22 cellular contexts compared by ENCODE assay signal in the genomic region with DNA sequence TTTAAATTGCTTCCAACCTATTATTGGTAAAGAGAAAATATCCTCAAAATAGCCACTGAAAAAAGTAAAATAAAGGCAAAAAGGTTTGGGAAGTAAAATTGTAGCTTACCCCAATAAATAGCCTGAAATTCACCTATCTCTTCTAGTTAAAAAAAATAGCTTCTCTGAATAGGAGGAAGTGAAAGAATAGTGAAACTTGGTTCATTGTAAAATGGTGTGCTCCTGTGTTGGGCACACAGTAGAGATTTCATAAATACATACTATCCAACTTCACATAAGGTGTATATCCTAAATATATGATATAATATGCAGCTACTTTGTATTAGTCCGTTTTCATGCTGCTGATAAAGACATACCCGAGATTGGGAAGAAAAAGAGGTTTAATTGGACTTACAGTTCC.
"Had no signal": no experiment of that assay in that cellular context is flagged by ENCODE, and none has a peak within 500 bp of the region (broad histone marks: within the 10 kb centered on the region; RNA-seq: fewer than 3 reads in every experiment).

No MANE protein-coding gene starts in this region.

- H3K27me3 Mint-ChIP-seq: activated CD4-positive, alpha-beta T cell treated with anti-CD3 and anti-CD28 coated beads, Interleukin-2, amount 10 ng/mL, durations not matched to agents 7 days and 5 days; activated T-helper 17 cell treated with anti-CD3 and anti-CD28 coated beads, Interleukin-2, amount 50 U/mL, for 72 hours; brain; natural killer cell treated with Interleukin-12 subunit alpha and Interleukin-12 subunit beta and Interleukin-15 and Interleukin-18, amount 100 ng/mL, for 72 hours; stimulated activated naive CD8-positive, alpha-beta T cell treated with anti-CD3 and anti-CD28 coated beads, Interleukin-15, amount 100 ng/mL, for 72 hours had no signal

- H3K4me3 ChIP-seq: left ventricle myocardium inferior, pancreas, tibial nerve had no signal

- DNase-seq: activated CD4-positive, alpha-beta T cell treated with anti-CD3 and anti-CD28 coated beads, Interleukin-2, amount 10 ng/mL, durations not matched to agents 7 days and 5 days; activated CD8-positive, alpha-beta T cell treated with anti-CD3 and anti-CD28 coated beads, Interleukin-2, amount 10 ng/mL, durations not matched to agents 7 days and 5 days; activated T-cell treated with anti-CD3 and anti-CD28 coated beads, Interleukin-2, amount 50 U/mL, for 1 hour; aorta; caudate nucleus; effector memory CD4-positive, alpha-beta T cell; foreskin melanocyte; hippocampal formation; left ventricle myocardium inferior; midbrain; pancreas; right cardiac atrium; stimulated activated CD4-positive, alpha-beta T cell treated with anti-CD3 and anti-CD28 coated beads, Interleukin-4, amount 100 ng/mL, for 24 hours; stimulated activated naive CD8-positive, alpha-beta T cell treated with anti-CD3 and anti-CD28 coated beads, Interleukin-15, amount 100 ng/mL, for 72 hours; T-helper 9 cell had no signal

- H3K4me1 ChIP-seq: left ventricle myocardium inferior, pancreas, tibial nerve had no signal

- H3K9me3 ChIP-seq: pancreas, tibial nerve had no signal

- H3K4me3 Mint-ChIP-seq: activated CD4-positive, alpha-beta T cell treated with anti-CD3 and anti-CD28 coated beads, Interleukin-2, amount 10 ng/mL, durations not matched to agents 7 days and 5 days; activated CD8-positive, alpha-beta T cell treated with anti-CD3 and anti-CD28 coated beads, Interleukin-2, amount 10 ng/mL, durations not matched to agents 7 days and 5 days; activated T-helper 17 cell treated with anti-CD3 and anti-CD28 coated beads, Interleukin-2, amount 50 U/mL, for 72 hours; brain; natural killer cell treated with Interleukin-12 subunit alpha and Interleukin-12 subunit beta and Interleukin-15 and Interleukin-18, amount 100 ng/mL, for 72 hours; stimulated activated naive CD8-positive, alpha-beta T cell treated with anti-CD3 and anti-CD28 coated beads, Interleukin-15, amount 100 ng/mL, for 72 hours had no signal

- H3K4me1 Mint-ChIP-seq: activated CD4-positive, alpha-beta T cell treated with anti-CD3 and anti-CD28 coated beads, Interleukin-2, amount 10 ng/mL, durations not matched to agents 7 days and 5 days; activated T-helper 17 cell treated with anti-CD3 and anti-CD28 coated beads, Interleukin-2, amount 50 U/mL, for 72 hours; brain; stimulated activated naive CD8-positive, alpha-beta T cell treated with anti-CD3 and anti-CD28 coated beads, Interleukin-15, amount 100 ng/mL, for 72 hours had no signal

- H3K27ac Mint-ChIP-seq: activated CD4-positive, alpha-beta T cell treated with anti-CD3 and anti-CD28 coated beads, Interleukin-2, amount 10 ng/mL, durations not matched to agents 7 days and 5 days; activated CD8-positive, alpha-beta T cell treated with anti-CD3 and anti-CD28 coated beads, Interleukin-2, amount 10 ng/mL, durations not matched to agents 7 days and 5 days; activated naive CD4-positive, alpha-beta T cell treated with anti-CD3 and anti-CD28 coated beads, Interleukin-2, amount 50 U/mL, for 72 hours; activated T-helper 17 cell treated with anti-CD3 and anti-CD28 coated beads, Interleukin-2, amount 50 U/mL, for 72 hours; brain; natural killer cell treated with Interleukin-12 subunit alpha and Interleukin-12 subunit beta and Interleukin-15 and Interleukin-18, amount 100 ng/mL, for 72 hours; stimulated activated naive CD8-positive, alpha-beta T cell treated with anti-CD3 and anti-CD28 coated beads, Interleukin-15, amount 100 ng/mL, for 72 hours had no signal

- H3K36me3 ChIP-seq: pancreas had no signal

- H3K27me3 ChIP-seq: pancreas, tibial nerve had no signal

- ATAC-seq: activated CD4-positive, CD25-positive, alpha-beta regulatory T cell treated with anti-CD3 and anti-CD28 coated beads, Interleukin-2, amount 50 U/mL, for 24 hours; activated CD8-positive, alpha-beta T cell treated with anti-CD3 and anti-CD28 coated beads, Interleukin-2, amount 10 ng/mL, durations not matched to agents 7 days and 5 days; activated naive CD4-positive, alpha-beta T cell treated with anti-CD3 and anti-CD28 coated beads, Interleukin-2, amount 50 U/mL, for 72 hours; activated T-helper 17 cell treated with anti-CD3 and anti-CD28 coated beads, Interleukin-2, amount 50 U/mL, for 72 hours; esophagus mucosa; natural killer cell treated with Interleukin-12 subunit alpha and Interleukin-12 subunit beta and Interleukin-15 and Interleukin-18, amount 100 ng/mL, for 72 hours; pancreas; right cardiac atrium; stimulated activated naive CD8-positive, alpha-beta T cell treated with anti-CD3 and anti-CD28 coated beads, Interleukin-15, amount 100 ng/mL, for 72 hours had no signal

- H3K27ac ChIP-seq: left ventricle myocardium inferior, pancreas, tibial nerve had no signal

- H3K9me3 Mint-ChIP-seq: activated naive CD4-positive, alpha-beta T cell treated with anti-CD3 and anti-CD28 coated beads, Interleukin-2, amount 50 U/mL, for 72 hours; activated T-helper 17 cell treated with anti-CD3 and anti-CD28 coated beads, Interleukin-2, amount 50 U/mL, for 72 hours; natural killer cell treated with Interleukin-12 subunit alpha and Interleukin-12 subunit beta and Interleukin-15 and Interleukin-18, amount 100 ng/mL, for 72 hours had no signal
